In the genomic region with DNA sequence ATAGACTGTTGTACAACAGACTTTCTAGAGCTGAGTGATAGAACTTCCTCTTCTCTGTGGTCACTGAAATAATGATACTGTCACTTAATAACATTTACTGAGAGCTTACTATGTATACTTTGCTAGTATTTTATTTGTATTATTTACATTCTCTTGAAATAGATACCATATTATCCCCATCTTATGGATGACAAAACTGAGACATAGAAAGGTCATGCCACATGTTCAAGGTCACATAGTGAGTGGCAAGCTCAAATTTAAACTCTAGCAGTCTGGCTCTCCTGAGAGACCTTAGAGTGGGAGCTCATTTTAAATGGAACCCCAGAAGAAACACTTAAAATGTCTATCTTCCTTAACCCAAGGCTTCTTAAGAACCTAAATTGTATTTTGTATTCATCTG, we compare ENCODE assay signal across 4 cellular contexts.
"Had no signal": no experiment of that assay in that cellular context is flagged by ENCODE, and none has a peak within 500 bp of the region (broad histone marks: within the 10 kb centered on the region; RNA-seq: fewer than 3 reads in every experiment).

No MANE protein-coding gene starts in this region.

- H3K4me2 ChIP-seq: GM23338 had no signal

- DNase-seq: H9, HCEC 1CT, IMR-90 had no signal

- H3K4me3 ChIP-seq: GM23338 had no signal
